In genomic region chrX:108735087-108735679, GRCh38 we compare ENCODE assay signal across 11 cellular contexts. TPM values are rescaled to one million over a fixed set of nuclear protein-coding genes. Genes with fewer than 3 reads are reported as not detected.
DNase-seq lines count a peak whose midpoint lies in the region; ATAC-seq and TF ChIP-seq lines count a peak whose summit lies in the region.
"Had no signal": no experiment of that assay in that cellular context is flagged by ENCODE, and none has a peak within 500 bp of the region (broad histone marks: within the 10 kb centered on the region; RNA-seq: fewer than 3 reads in every experiment).

No MANE protein-coding gene starts in this region.

- H3K4me2 ChIP-seq in mammary epithelial cell (ENCODE audit: insufficient read depth, low read depth, low read length), result peak overlapping the region; percentile 75

- H3K4me3 ChIP-seq in mammary epithelial cell (replicated peaks in 1 of 3; ENCODE audit: insufficient read depth in 1 of 3, low read depth in 2 of 3, low read length in 3 of 3), result no peak overlapping the region

- dilution Hi-C loops in mammary epithelial cell (cut with HindIII; ENCODE audit: low sequenced_read_pairs), result no loop called here

- intact Hi-C loops in mammary epithelial cell (cut with micrococcal nuclease), result no loop called here

- no peak overlapping the region for H3K27ac Mint-ChIP-seq in mesothelial cell of epicardium
- H3K27ac Mint-ChIP-seq in stimulated activated naive CD8-positive, alpha-beta T cell treated with anti-CD3 and anti-CD28 coated beads, Interleukin-15, amount 100 ng/mL, for 72 hours, result no peak overlapping the region

- peak overlapping the region; percentile 54 for H3K4me3 Mint-ChIP-seq in mesothelial cell of epicardium
- no peak overlapping the region for H3K4me3 Mint-ChIP-seq in stimulated activated naive CD8-positive, alpha-beta T cell treated with anti-CD3 and anti-CD28 coated beads, Interleukin-15, amount 100 ng/mL, for 72 hours

- no peak overlapping the region for H3K9ac ChIP-seq in mammary epithelial cell (ENCODE audit: insufficient read depth, low read length)

- H3K79me2 ChIP-seq in mammary epithelial cell (ENCODE audit: insufficient read depth, low read length), result no peaks in the 10 kb centered on the region

- no TSS peak for BruUV-seq in mammary epithelial cell (replicated peaks; lab: Mats Ljungman, UMichigan)

- no peak overlapping the region for H3K27ac ChIP-seq in mammary epithelial cell (ENCODE audit: insufficient read depth, low read depth, low read length)
- H3K27ac ChIP-seq: SK-N-MC had no signal

- no peaks in the 10 kb centered on the region for H3K36me3 Mint-ChIP-seq in mesothelial cell of epicardium

- peaks cover 93% of the 10 kb centered on the region for H3K27me3 Mint-ChIP-seq in mesothelial cell of epicardium (ENCODE audit: low read depth)
- H3K27me3 Mint-ChIP-seq in stimulated activated naive CD8-positive, alpha-beta T cell treated with anti-CD3 and anti-CD28 coated beads, Interleukin-15, amount 100 ng/mL, for 72 hours, result peaks cover 69% of the 10 kb centered on the region

- peaks cover 19% of the 10 kb centered on the region for H3K4me1 Mint-ChIP-seq in mesothelial cell of epicardium
- H3K4me1 Mint-ChIP-seq in stimulated activated naive CD8-positive, alpha-beta T cell treated with anti-CD3 and anti-CD28 coated beads, Interleukin-15, amount 100 ng/mL, for 72 hours, result peaks cover 9% of the 10 kb centered on the region

- no peaks in the 10 kb centered on the region for H3K36me3 ChIP-seq in mammary epithelial cell (ENCODE audit: insufficient read depth, low read length)

- in situ Hi-C loops in mammary epithelial cell (cut with MboI; ENCODE audit: low sequenced_read_pairs in 2 of 2), result no loop called here

- CTCF ChIA-PET in mammary epithelial cell (lab: Charles Lee; ENCODE audit: low non-redundant PET), result interaction anchor here (0.5 kb wide), 1 partner anchor 119 kb away, joined by 6 read pairs; no protein-coding TSS in a partner anchor

- H3K9me3 ChIP-seq in mammary epithelial cell (replicated peaks; ENCODE audit: insufficient read depth, low read length), result peaks cover 8% of the 10 kb centered on the region

- peak in 1 of 2 donors; percentile 10 for TF ChIP-seq CTCF in mammary epithelial cell (conservative IDR thresholded peaks at IDR 0.05 in 1 of 2, IDR thresholded peaks at IDR 0.05 in 1 of 2; ENCODE audit: extremely low read depth in 1 of 2, insufficient read depth in 1 of 2, low read depth in 1 of 2, low read length in 2 of 2)
- no peak for TF ChIP-seq CTCF in mesothelial cell of epicardium (IDR thresholded peaks at IDR 0.05; ENCODE audit: unreplicated experiment)

- no peaks in the 10 kb centered on the region for H4K20me1 ChIP-seq in mammary epithelial cell (ENCODE audit: insufficient read depth, low read length)

- H3K9me3 Mint-ChIP-seq in mesothelial cell of epicardium, result no peaks in the 10 kb centered on the region
- no peaks in the 10 kb centered on the region for H3K9me3 Mint-ChIP-seq in stimulated activated naive CD8-positive, alpha-beta T cell treated with anti-CD3 and anti-CD28 coated beads, Interleukin-15, amount 100 ng/mL, for 72 hours

- ATAC-seq in HG02759 (IDR thresholded peaks at IDR 0.05; ENCODE audit: unreplicated experiment), result peak; percentile 60
- no peak for ATAC-seq in GM21515 (IDR thresholded peaks at IDR 0.05; ENCODE audit: unreplicated experiment)
- no peak for ATAC-seq in stimulated activated naive CD8-positive, alpha-beta T cell treated with anti-CD3 and anti-CD28 coated beads, Interleukin-15, amount 100 ng/mL, for 72 hours
- ATAC-seq in HG02981 (IDR thresholded peaks at IDR 0.05; ENCODE audit: unreplicated experiment), result no peak
- no peak for ATAC-seq in HG02623 (IDR thresholded peaks at IDR 0.05; ENCODE audit: unreplicated experiment)

- H3K27me3 ChIP-seq in mammary epithelial cell (ENCODE audit: insufficient read depth, low read length), result peaks cover 42% of the 10 kb centered on the region

- peak overlapping the region; percentile 78 for H2AFZ ChIP-seq in mammary epithelial cell (ENCODE audit: low read depth, low read length)

- peak; percentile 74 for DNase-seq in ELF-1 (ENCODE audit: low read depth, low spot score)
- DNase-seq in mammary epithelial cell, result no peak
- DNase-seq in mesothelial cell of epicardium (ENCODE audit: low spot score in 2 of 2, unreplicated experiment in 2 of 2), result no peak
- DNase-seq in stimulated activated naive CD8-positive, alpha-beta T cell treated with anti-CD3 and anti-CD28 coated beads, Interleukin-15, amount 100 ng/mL, for 72 hours, result no peak
- DNase-seq: occipital lobe; stimulated activated CD8-positive, alpha-beta memory T cell treated with anti-CD3 and anti-CD28 coated beads, Interleukin-4, amount 100 ng/mL, for 48 hours had no signal

- H3K4me1 ChIP-seq in mammary epithelial cell (ENCODE audit: insufficient read depth, low read length), result peaks cover 10% of the 10 kb centered on the region

- WGBS in mammary epithelial cell (ENCODE audit: low coverage, missing lambda C conversion rate), result 45% methylated on average over 20 of the region's 36 CpGs

RNA-seq across cellular contexts. Expression of gene IRS4, which starts 1.2 kb away (rescaled TPM):
- total RNA-seq in mammary epithelial cell (not detected), mesothelial cell of epicardium (2.2 to 2.7 TPM (median 2.2 TPM) in 3 replicates)
- not detected for polyA plus RNA-seq in mammary epithelial cell
- polyA minus RNA-seq in mammary epithelial cell, result not detected
